Comparison of ENCODE assay signal across 19 cellular contexts in genomic region chr20:63567132-63567381, GRCh38. TPM values are rescaled to one million over a fixed set of nuclear protein-coding genes. Genes with fewer than 3 reads are reported as not detected.
DNase-seq lines count a peak whose midpoint lies in the region; ATAC-seq and TF ChIP-seq lines count a peak whose summit lies in the region.
"Had no signal": no experiment of that assay in that cellular context is flagged by ENCODE, and none has a peak within 500 bp of the region (broad histone marks: within the 10 kb centered on the region; RNA-seq: fewer than 3 reads in every experiment).

No MANE protein-coding gene starts in this region.

- no peaks in the 10 kb centered on the region for H3K9me3 ChIP-seq in BLaER1 treated with 17β-estradiol and CSF1 and Interleukin-3, amounts not matched to agents 10 nM and 100 nM (replicated peaks in 1 of 11)
- H3K9me3 ChIP-seq in Peyer's patch: no peaks in the 10 kb centered on the region
- no peaks in the 10 kb centered on the region for H3K9me3 ChIP-seq in hepatocyte (ENCODE audit: low read depth)
- H3K9me3 ChIP-seq: vagina had no signal

- peak overlapping the region; percentile 84 for H3K4me3 Mint-ChIP-seq in memory B cell
- H3K4me3 Mint-ChIP-seq: endodermal cell had no signal

- peak overlapping the region in 2 of 11 experiments; percentile 22 to 30; a peak in 2 of 22 replicates for H3K27ac ChIP-seq in BLaER1 treated with 17β-estradiol and CSF1 and Interleukin-3, amounts not matched to agents 10 nM and 100 nM
- H3K27ac ChIP-seq in Peyer's patch (peak overlapping the region in 3 of 4 donors; percentile 49 to 71 (median 64)), hepatocyte (no peak overlapping the region)
- H3K27ac ChIP-seq: KMS-11, vagina had no signal

- H2AFZ ChIP-seq in hepatocyte: no peak overlapping the region

- peaks cover 3% of the 10 kb centered on the region for H3K36me3 Mint-ChIP-seq in memory B cell
- H3K36me3 Mint-ChIP-seq: activated naive CD8-positive, alpha-beta T cell had no signal

- H3K36me3 ChIP-seq in BLaER1 treated with 17β-estradiol and CSF1 and Interleukin-3, amounts not matched to agents 10 nM and 100 nM: peaks cover 0 to 16% (median 0%) of the 10 kb centered on the region in 11 experiments; a peak in 3 of 22 replicates
- peaks cover 0 to 26% (median 0%) of the 10 kb centered on the region in 3 donors for H3K36me3 ChIP-seq in Peyer's patch
- H3K36me3 ChIP-seq in hepatocyte (replicated peaks; ENCODE audit: insufficient read depth, low read depth): no peaks in the 10 kb centered on the region

- H3K9ac ChIP-seq in BLaER1 treated with 17β-estradiol and CSF1 and Interleukin-3, amounts not matched to agents 10 nM and 100 nM: no peak overlapping the region
- H3K9ac ChIP-seq: KMS-11 had no signal

- peak; percentile 12 for ATAC-seq in GM18505 (IDR thresholded peaks at IDR 0.05; ENCODE audit: unreplicated experiment)
- ATAC-seq in memory B cell (ENCODE audit: low read depth): peak; percentile 7
- ATAC-seq in GM18867 (IDR thresholded peaks at IDR 0.05; ENCODE audit: unreplicated experiment): no peak
- ATAC-seq in HG02852 (IDR thresholded peaks at IDR 0.05; ENCODE audit: unreplicated experiment): no peak
- ATAC-seq: HCT116 had no signal

- H4K20me1 ChIP-seq in BLaER1 treated with 17β-estradiol and CSF1 and Interleukin-3, amounts not matched to agents 10 nM and 100 nM: peaks cover 96 to 100% (median 100%) of the 10 kb centered on the region in 11 experiments
- H4K20me1 ChIP-seq in hepatocyte (ENCODE audit: insufficient read depth, poor library complexity, severe bottlenecking): no peaks in the 10 kb centered on the region

- H3K27me3 ChIP-seq in BLaER1 treated with 17β-estradiol and CSF1 and Interleukin-3, amounts not matched to agents 10 nM and 100 nM: peaks cover 94 to 99% (median 97%) of the 10 kb centered on the region in 11 experiments
- H3K27me3 ChIP-seq in Peyer's patch (no peaks in the 10 kb centered on the region), hepatocyte (no peaks in the 10 kb centered on the region)
- H3K27me3 ChIP-seq: vagina had no signal

- DNase-seq in Peyer's patch (peak in 1 of 3 donors; percentile 72), memory B cell (ENCODE audit: low spot score in 2 of 2) (no peak), hepatocyte (ENCODE audit: low spot score) (no peak)
- DNase-seq in activated CD4-positive, alpha-beta T cell treated with anti-CD3 and anti-CD28 coated beads, Interleukin-2, amount 50 U/mL, for 48 hours: no peak
- DNase-seq: DND-41, endodermal cell, NCI-H1417, NCI-H345, OCI-M1 had no signal

- peak overlapping the region; percentile 92 to 100 (median 97) for H3K4me2 ChIP-seq in BLaER1 treated with 17β-estradiol and CSF1 and Interleukin-3, amounts not matched to agents 10 nM and 100 nM
- H3K4me2 ChIP-seq in hepatocyte: no peak overlapping the region

- H3K4me3 ChIP-seq in BLaER1 treated with 17β-estradiol and CSF1 and Interleukin-3, amounts not matched to agents 10 nM and 100 nM: no peak overlapping the region
- H3K4me3 ChIP-seq in Peyer's patch (no peak overlapping the region), hepatocyte (no peak overlapping the region)
- H3K4me3 ChIP-seq: vagina had no signal

- peak in 1 of 6 experiments; percentile 5 for TF ChIP-seq CTCF in Peyer's patch (IDR thresholded peaks at IDR 0.05)
- no peak for TF ChIP-seq CTCF in hepatocyte (IDR thresholded peaks at IDR 0.05; ENCODE audit: poor library complexity)

- H3K9me3 Mint-ChIP-seq in memory B cell: no peaks in the 10 kb centered on the region
- H3K9me3 Mint-ChIP-seq: endodermal cell had no signal

- no peaks in the 10 kb centered on the region for H3K9me2 ChIP-seq in hepatocyte (replicated peaks; ENCODE audit: insufficient read depth)

- no peak overlapping the region for H3K27ac Mint-ChIP-seq in memory B cell
- H3K27ac Mint-ChIP-seq: activated naive CD8-positive, alpha-beta T cell; endodermal cell had no signal

- 98% methylated on average over 20 of the region's 21 CpGs for WGBS in hepatocyte (ENCODE audit: low lambda C conversion rate, missing lambda C conversion rate)

- TF ChIP-seq POLR2A in GM18505 (IDR thresholded peaks at IDR 0.05; ENCODE audit: borderline replicate concordance, extremely low read depth, insufficient read depth, insufficient read length) (no peak), Peyer's patch (IDR thresholded peaks at IDR 0.05) (no peak)

- peaks cover 19% of the 10 kb centered on the region for H3K4me1 Mint-ChIP-seq in memory B cell
- H3K4me1 Mint-ChIP-seq: endodermal cell had no signal

- peaks cover 48 to 68% (median 59%) of the 10 kb centered on the region in 10 experiments for H3K4me1 ChIP-seq in BLaER1 treated with 17β-estradiol and CSF1 and Interleukin-3, amounts not matched to agents 10 nM and 100 nM
- peaks cover 0 to 30% (median 14%) of the 10 kb centered on the region in 4 donors for H3K4me1 ChIP-seq in Peyer's patch
- no peaks in the 10 kb centered on the region for H3K4me1 ChIP-seq in hepatocyte (ENCODE audit: insufficient read depth)
- H3K4me1 ChIP-seq: vagina had no signal

- no peaks in the 10 kb centered on the region for H3K27me3 Mint-ChIP-seq in memory B cell
- H3K27me3 Mint-ChIP-seq: activated naive CD8-positive, alpha-beta T cell had no signal

- no peaks in the 10 kb centered on the region for H3K79me2 ChIP-seq in hepatocyte

RNA-seq across cellular contexts. Expression of gene HELZ2, which starts 7.0 kb away (rescaled TPM):
- total RNA-seq in Peyer's patch (10 to 100 TPM; 32.2 to 42.0 (median 38.4) TPM), hepatocyte (14.8 and 17.0 TPM in 2 replicates)
- 4.6 and 5.8 TPM in 2 replicates for polyA plus RNA-seq in hepatocyte

RNA-seq across cellular contexts. Expression of gene FNDC11, which starts 13.1 kb away (rescaled TPM):
- under 1 TPM in 1 of 4 donors, not detected in 3; 0.67 TPM for total RNA-seq in Peyer's patch
- 0.57 and 0.76 TPM in 2 replicates for total RNA-seq in hepatocyte
- polyA plus RNA-seq in hepatocyte: 0.79 and 2.1 TPM in 2 replicates
- total RNA-seq: vagina had no signal

RNA-seq across cellular contexts. Expression of gene SRMS, which starts 19.5 kb away (rescaled TPM):
- total RNA-seq in Peyer's patch: not detected
- not detected in 2 replicates for total RNA-seq in hepatocyte
- not detected in 2 replicates for polyA plus RNA-seq in hepatocyte
- total RNA-seq: endodermal cell, omental fat pad, vagina had no signal
- polyA plus RNA-seq: BJ had no signal

RNA-seq across cellular contexts. Expression of gene PTK6, which starts 29.9 kb away (rescaled TPM):
- total RNA-seq in Peyer's patch: 100 to 1,000 TPM in 1 of 4 donors, 10 to 100 TPM in 2, 1 to 10 TPM in 1; 8.3 to 109 (median 84.5) TPM
- 0.52 and 1.1 TPM in 2 replicates for total RNA-seq in hepatocyte
- polyA plus RNA-seq in hepatocyte: 0.06 and 0.27 TPM in 2 replicates

RNA-seq across cellular contexts. Expression of gene PPDPF, which starts 46.5 kb away (rescaled TPM):
- total RNA-seq in Peyer's patch: 100 to 1,000 TPM in 3 of 4 donors, 10 to 100 TPM in 1; 94.1 to 435 (median 193) TPM
- total RNA-seq in hepatocyte: 47.6 and 55.1 TPM in 2 replicates
- polyA plus RNA-seq in hepatocyte: 330 and 333 TPM in 2 replicates

Comparison
In these comparisons a context has a peak if more than half of its experiments do, and no peak if none do; other contexts are left out.
1. ATAC-seq: peak in GM18505 (single experiment) and memory B cell (single experiment); none in GM18867 (single experiment) and HG02852 (single experiment).